In genomic region chrX:150361070-150361776, GRCh38 we compare ENCODE assay signal across 8 cellular contexts. TPM values are rescaled to one million over a fixed set of nuclear protein-coding genes. Genes with fewer than 3 reads are reported as not detected.
DNase-seq lines count a peak whose midpoint lies in the region; ATAC-seq, FAIRE-seq and TF ChIP-seq lines count a peak whose summit lies in the region.

No MANE protein-coding gene starts in this region.

- H3K36me3 Mint-ChIP-seq in brain (no peaks in the 10 kb centered on the region), memory B cell (peaks cover 2% of the 10 kb centered on the region)

- no peaks in the 10 kb centered on the region for H3K9me3 ChIP-seq in tibial nerve

- no peak for TF ChIP-seq EP300 in tibial nerve (IDR thresholded peaks at IDR 0.05)

- FAIRE-seq in H54 (lab: Jason Lieb, UNC), result no peak

- 12 to 33% methylated on average over 31 to 43 of the region's 43 CpGs for WGBS in tibial nerve, 2 donors

- no peak overlapping the region for H2AFZ ChIP-seq in ACC112 (ENCODE audit: low read length, unreplicated experiment)

- H3K79me2 ChIP-seq in ACC112 (ENCODE audit: control insufficient read depth, insufficient read depth, low read length, unreplicated experiment), result peaks cover 11% of the 10 kb centered on the region

- H3K27ac ChIP-seq in ACC112 (ENCODE audit: low read depth, low read length) (no peak overlapping the region), tibial nerve (no peak overlapping the region)

- H3K4me1 ChIP-seq in ACC112 (ENCODE audit: control insufficient read depth, insufficient read depth, low read length, unreplicated experiment) (peaks cover 4% of the 10 kb centered on the region), tibial nerve (peaks cover 0 to 13% (median 3%) of the 10 kb centered on the region in 4 donors)

- TF ChIP-seq POLR2A in tibial nerve (IDR thresholded peaks at IDR 0.05) (no peak), H54 (IDR thresholded peaks at IDR 0.05; ENCODE audit: low read depth, low read length) (no peak)

- H3K27ac Mint-ChIP-seq in brain (peak overlapping the region in 1 of 5 experiments; percentile 87), memory B cell (no peak overlapping the region)

- peaks cover 2% of the 10 kb centered on the region for H3K4me1 Mint-ChIP-seq in brain
- H3K4me1 Mint-ChIP-seq in memory B cell, result peaks cover 17% of the 10 kb centered on the region

- H3K4me3 ChIP-seq in ACC112 (ENCODE audit: low read depth, low read length) (peak overlapping the region; percentile 87), tibial nerve (peak overlapping the region; percentile 44 to 72 (median 62))

- H3K9me3 Mint-ChIP-seq in brain, result peaks cover 0 to 8% (median 3%) of the 10 kb centered on the region in 5 experiments
- H3K9me3 Mint-ChIP-seq in memory B cell, result no peaks in the 10 kb centered on the region

- H3K27me3 ChIP-seq in ACC112 (ENCODE audit: insufficient read depth, low read length) (peaks cover 3% of the 10 kb centered on the region; the same call in 1 of the 2 replicates), tibial nerve (no peaks in the 10 kb centered on the region)

- TF ChIP-seq CTCF in brain (conservative IDR thresholded peaks at IDR 0.05) (peak in 1 of 2 experiments; percentile 22), tibial nerve (IDR thresholded peaks at IDR 0.05) (no peak)

- peaks cover 15% of the 10 kb centered on the region for H3K27me3 Mint-ChIP-seq in brain
- peaks cover 11% of the 10 kb centered on the region for H3K27me3 Mint-ChIP-seq in memory B cell

- peak; percentile 4 for ATAC-seq in memory B cell (ENCODE audit: low read depth)
- no peak for ATAC-seq in GM18861 (IDR thresholded peaks at IDR 0.05; ENCODE audit: unreplicated experiment)
- no peak for ATAC-seq in GM18520 (IDR thresholded peaks at IDR 0.05; ENCODE audit: unreplicated experiment)

- peak; percentile 46 for DNase-seq in M059J (ENCODE audit: low read depth)
- DNase-seq in memory B cell (ENCODE audit: low spot score in 2 of 2), result peak in 1 of 2 donors; percentile 17
- DNase-seq in tibial nerve (ENCODE audit: low spot score in 2 of 2), result no peak
- no peak for DNase-seq in H54 (ENCODE audit: insufficient read length, low spot score)

- H3K4me3 Mint-ChIP-seq in brain, result peak overlapping the region; percentile 87 to 94 (median 91)
- H3K4me3 Mint-ChIP-seq in memory B cell, result peak overlapping the region; percentile 86

- no peaks in the 10 kb centered on the region for H3K36me3 ChIP-seq in ACC112 (ENCODE audit: insufficient read depth, low read length)
- H3K36me3 ChIP-seq in tibial nerve, result no peaks in the 10 kb centered on the region

RNA-seq across cellular contexts. Expression of gene MAMLD1, which starts 1.9 kb away (rescaled TPM):
- total RNA-seq in M059J (2014; rRNA removed; shearing (Covaris generic)), result 2.5 and 4.6 TPM in 2 replicates
- polyA plus RNA-seq in brain (ENCODE audit: insufficient read depth, low read depth, low replicate concordance), result 3.4 TPM
- total RNA-seq in tibial nerve, result 10 to 100 TPM in 1 of 4 donors, 1 to 10 TPM in 3; 8.2 to 16.2 (median 9.2) TPM
